21 cellular contexts compared by ENCODE assay signal in the genomic region with DNA sequence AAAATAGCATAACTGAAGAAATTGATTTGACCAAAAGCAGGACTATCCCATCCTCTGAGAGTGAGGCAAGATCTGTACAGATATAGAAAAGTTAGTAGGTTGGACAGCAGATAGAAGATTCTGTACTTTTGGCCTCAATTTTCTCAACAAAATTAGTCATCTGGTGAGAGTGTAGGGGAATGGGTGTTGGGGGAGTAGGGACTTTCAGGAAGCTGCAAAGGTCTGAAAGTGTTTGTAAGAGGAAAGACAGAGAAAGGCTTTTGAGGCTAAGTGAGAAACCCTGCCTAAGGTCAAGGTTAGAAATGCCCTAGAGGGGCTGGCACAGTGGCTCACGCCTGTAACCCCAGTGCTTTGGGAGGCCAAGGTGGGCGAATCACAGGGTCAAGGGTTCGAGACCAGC. TPM values are rescaled to one million over a fixed set of nuclear protein-coding genes. Genes with fewer than 3 reads are reported as not detected.
"Had no signal": no experiment of that assay in that cellular context is flagged by ENCODE, and none has a peak within 500 bp of the region (broad histone marks: within the 10 kb centered on the region; RNA-seq: fewer than 3 reads in every experiment).

No MANE protein-coding gene starts in this region.

- H3K9me3 Mint-ChIP-seq: activated naive CD4-positive, alpha-beta T cell treated with anti-CD3 and anti-CD28 coated beads, Interleukin-2, amount 50 U/mL, for 72 hours; memory B cell had no signal

- H3K36me3 ChIP-seq: esophagus muscularis mucosa, heart right ventricle, right lobe of liver, upper lobe of right lung, WERI-Rb-1 had no signal

- ATAC-seq: activated naive CD4-positive, alpha-beta T cell treated with anti-CD3 and anti-CD28 coated beads, Interleukin-2, amount 50 U/mL, for 72 hours; activated T-cell treated with anti-CD3 and anti-CD28 coated beads, Interleukin-2, amount 50 U/mL, for 72 hours; heart right ventricle; naive thymus-derived CD8-positive, alpha-beta T cell; right lobe of liver; T-helper 17 cell; upper lobe of right lung had no signal

- H3K9ac ChIP-seq: parathyroid adenoma had no signal

- H3K4me3 ChIP-seq: esophagus muscularis mucosa, heart right ventricle, right lobe of liver, smooth muscle cell, upper lobe of right lung had no signal

- H3K79me2 ChIP-seq: parathyroid adenoma had no signal

- H2AFZ ChIP-seq: parathyroid adenoma had no signal

- DNase-seq: activated CD4-positive, alpha-beta T cell treated with anti-CD3 and anti-CD28 coated beads, Interleukin-2, amount 50 U/mL, for 4 hours; activated effector memory CD4-positive, alpha-beta T cell treated with anti-CD3 and anti-CD28 coated beads, Interleukin-2, amount 50 U/mL, for 16 hours; activated T-cell treated with anti-CD3 and anti-CD28 coated beads, Interleukin-2, amount 50 U/mL, for 72 hours; amniotic stem cell; dermis blood vessel endothelial cell; effector memory CD4-positive, alpha-beta T cell; heart right ventricle; naive thymus-derived CD8-positive, alpha-beta T cell; right lobe of liver; stimulated activated naive B cell treated with anti-CD40 and anti-IgM and Interleukin-4, amounts not matched to agents 10 μg/mL and 1 μg/mL and 100 μg/mL, for 72 hours; T-helper 17 cell; upper lobe of right lung; WERI-Rb-1 had no signal

- H3K9me3 ChIP-seq: esophagus muscularis mucosa, right lobe of liver, upper lobe of right lung had no signal

- H3K27ac ChIP-seq: esophagus muscularis mucosa, heart right ventricle, parathyroid adenoma, right lobe of liver, upper lobe of right lung, WERI-Rb-1 had no signal

- H3K4me1 Mint-ChIP-seq: memory B cell; naive thymus-derived CD8-positive, alpha-beta T cell; T-helper 17 cell had no signal

- H3K27me3 ChIP-seq: esophagus muscularis mucosa, heart right ventricle, right lobe of liver, upper lobe of right lung had no signal

- H3K27me3 Mint-ChIP-seq: T-helper 17 cell had no signal

- H3K27ac Mint-ChIP-seq: activated naive CD4-positive, alpha-beta T cell treated with anti-CD3 and anti-CD28 coated beads, Interleukin-2, amount 50 U/mL, for 72 hours; activated T-cell treated with anti-CD3 and anti-CD28 coated beads, Interleukin-2, amount 50 U/mL, for 72 hours; memory B cell; naive thymus-derived CD8-positive, alpha-beta T cell; stimulated activated naive B cell treated with anti-CD40 and anti-IgM and Interleukin-4, amounts not matched to agents 10 μg/mL and 1 μg/mL and 100 μg/mL, for 72 hours; T-helper 17 cell had no signal

- H3K36me3 Mint-ChIP-seq: activated naive CD4-positive, alpha-beta T cell treated with anti-CD3 and anti-CD28 coated beads, Interleukin-2, amount 50 U/mL, for 72 hours; memory B cell; naive thymus-derived CD8-positive, alpha-beta T cell; stimulated activated naive B cell treated with anti-CD40 and anti-IgM and Interleukin-4, amounts not matched to agents 10 μg/mL and 1 μg/mL and 100 μg/mL, for 72 hours had no signal

- H3K4me3 Mint-ChIP-seq: activated T-cell treated with anti-CD3 and anti-CD28 coated beads, Interleukin-2, amount 50 U/mL, for 72 hours; memory B cell; naive thymus-derived CD8-positive, alpha-beta T cell; stimulated activated naive B cell treated with anti-CD40 and anti-IgM and Interleukin-4, amounts not matched to agents 10 μg/mL and 1 μg/mL and 100 μg/mL, for 72 hours; T-helper 17 cell had no signal

- H3K4me2 ChIP-seq: smooth muscle cell had no signal

- H3K4me1 ChIP-seq: heart right ventricle, parathyroid adenoma, right lobe of liver, upper lobe of right lung had no signal

RNA-seq across cellular contexts. Expression of a gene that starts 40.3 kb away (rescaled TPM):
- total RNA-seq: activated CD8-positive, alpha-beta memory T cell treated with anti-CD3 and anti-CD28 coated beads for 36 hours; activated naive CD4-positive, alpha-beta T cell treated with anti-CD3 and anti-CD28 coated beads, Interleukin-2, amount 50 U/mL, for 72 hours; activated T-cell treated with anti-CD3 and anti-CD28 coated beads, Interleukin-2, amount 50 U/mL, for 72 hours; dermis blood vessel endothelial cell; endothelial cell of umbilical vein; esophagus muscularis mucosa; heart right ventricle; liver; naive thymus-derived CD8-positive, alpha-beta T cell; right lobe of liver; smooth muscle cell; T-helper 17 cell; upper lobe of right lung had no signal
- polyA plus RNA-seq: endothelial cell of umbilical vein; naive thymus-derived CD8-positive, alpha-beta T cell; smooth muscle cell had no signal
